1 cellular context compared by ENCODE assay signal in genomic region chr11:8988329-8989234, GRCh38.
TF ChIP-seq lines count a peak whose summit lies in the region.

No MANE protein-coding gene starts in this region.

TF ChIP-seq in K562, 482 proteins besides CTCF, POLR2A, EP300 and RAD21 (continued from another document and continues in another):
- TF ChIP-seq, protein P1, sequence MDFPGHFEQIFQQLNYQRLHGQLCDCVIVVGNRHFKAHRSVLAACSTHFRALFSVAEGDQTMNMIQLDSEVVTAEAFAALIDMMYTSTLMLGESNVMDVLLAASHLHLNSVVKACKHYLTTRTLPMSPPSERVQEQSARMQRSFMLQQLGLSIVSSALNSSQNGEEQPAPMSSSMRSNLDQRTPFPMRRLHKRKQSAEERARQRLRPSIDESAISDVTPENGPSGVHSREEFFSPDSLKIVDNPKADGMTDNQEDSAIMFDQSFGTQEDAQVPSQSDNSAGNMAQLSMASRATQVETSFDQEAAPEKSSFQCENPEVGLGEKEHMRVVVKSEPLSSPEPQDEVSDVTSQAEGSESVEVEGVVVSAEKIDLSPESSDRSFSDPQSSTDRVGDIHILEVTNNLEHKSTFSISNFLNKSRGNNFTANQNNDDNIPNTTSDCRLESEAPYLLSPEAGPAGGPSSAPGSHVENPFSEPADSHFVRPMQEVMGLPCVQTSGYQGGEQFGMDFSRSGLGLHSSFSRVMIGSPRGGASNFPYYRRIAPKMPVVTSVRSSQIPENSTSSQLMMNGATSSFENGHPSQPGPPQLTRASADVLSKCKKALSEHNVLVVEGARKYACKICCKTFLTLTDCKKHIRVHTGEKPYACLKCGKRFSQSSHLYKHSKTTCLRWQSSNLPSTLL (IDR thresholded peaks at IDR 0.05), result no peak
- TF ChIP-seq ATF2 (CRISPR knock-in tag; IDR thresholded peaks at IDR 0.05), result no peak
- TF ChIP-seq ZNF324 (CRISPR knock-in tag; IDR thresholded peaks at IDR 0.05), result no peak
- no peak for TF ChIP-seq CEBPB (tag; IDR thresholded peaks at IDR 0.05)
- 0 out of 4 replicates have a peak, but pooled peaks of 1 of the 2 experiments have one; percentile 35 for TF ChIP-seq ARNT (IDR thresholded peaks at IDR 0.05)
- TF ChIP-seq DMBX1 (CRISPR knock-in tag; IDR thresholded peaks at IDR 0.05; ENCODE audit: borderline replicate concordance), result 0 out of 2 replicates have a peak, but pooled peaks have one; percentile 51
- no peak for TF ChIP-seq EHMT2 (IDR thresholded peaks at IDR 0.05)
- TF ChIP-seq ZNF253 (CRISPR knock-in tag; conservative IDR thresholded peaks at IDR 0.05), result no peak
- peak; percentile 50 for TF ChIP-seq CHD1 (IDR thresholded peaks at IDR 0.05; ENCODE audit: low read length)
- peak; percentile 58; the same call in 1 of the 2 replicates for TF ChIP-seq RNF2 (IDR thresholded peaks at IDR 0.05)
- TF ChIP-seq HDAC1 (IDR thresholded peaks at IDR 0.05), result peak in 1 of 2 experiments; percentile 79; a peak in 1 of 4 replicates
- no peak for TF ChIP-seq ZKSCAN8 (CRISPR knock-in tag; IDR thresholded peaks at IDR 0.05)
- TF ChIP-seq ARID2 (IDR thresholded peaks at IDR 0.05), result no peak
- TF ChIP-seq NBN (IDR thresholded peaks at IDR 0.05; ENCODE audit: low read depth), result peak; percentile 35; the same call in 1 of the 2 replicates
- no peak for TF ChIP-seq SRSF3 (IDR thresholded peaks at IDR 0.05; ENCODE audit: insufficient read depth, low read length)
- TF ChIP-seq NRF1 (conservative IDR thresholded peaks at IDR 0.05 in 1 of 2, IDR thresholded peaks at IDR 0.05 in 1 of 2), result peak; percentile 43 to 58
- TF ChIP-seq, protein P2, sequence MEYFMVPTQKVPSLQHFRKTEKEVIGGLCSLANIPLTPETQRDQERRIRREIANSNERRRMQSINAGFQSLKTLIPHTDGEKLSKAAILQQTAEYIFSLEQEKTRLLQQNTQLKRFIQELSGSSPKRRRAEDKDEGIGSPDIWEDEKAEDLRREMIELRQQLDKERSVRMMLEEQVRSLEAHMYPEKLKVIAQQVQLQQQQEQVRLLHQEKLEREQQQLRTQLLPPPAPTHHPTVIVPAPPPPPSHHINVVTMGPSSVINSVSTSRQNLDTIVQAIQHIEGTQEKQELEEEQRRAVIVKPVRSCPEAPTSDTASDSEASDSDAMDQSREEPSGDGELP (CRISPR knock-in tag; IDR thresholded peaks at IDR 0.05; ENCODE audit: borderline replicate concordance), result 0 out of 2 replicates have a peak, but pooled peaks have one; percentile 19
- TF ChIP-seq LEF1 (IDR thresholded peaks at IDR 0.05), result peak; percentile 81
- TF ChIP-seq, protein P3, sequence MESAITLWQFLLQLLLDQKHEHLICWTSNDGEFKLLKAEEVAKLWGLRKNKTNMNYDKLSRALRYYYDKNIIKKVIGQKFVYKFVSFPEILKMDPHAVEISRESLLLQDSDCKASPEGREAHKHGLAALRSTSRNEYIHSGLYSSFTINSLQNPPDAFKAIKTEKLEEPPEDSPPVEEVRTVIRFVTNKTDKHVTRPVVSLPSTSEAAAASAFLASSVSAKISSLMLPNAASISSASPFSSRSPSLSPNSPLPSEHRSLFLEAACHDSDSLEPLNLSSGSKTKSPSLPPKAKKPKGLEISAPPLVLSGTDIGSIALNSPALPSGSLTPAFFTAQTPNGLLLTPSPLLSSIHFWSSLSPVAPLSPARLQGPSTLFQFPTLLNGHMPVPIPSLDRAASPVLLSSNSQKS (CRISPR knock-in tag; IDR thresholded peaks at IDR 0.05), result 0 out of 2 replicates have a peak, but pooled peaks have one; percentile 33
- TF ChIP-seq POLR2B (IDR thresholded peaks at IDR 0.05; ENCODE audit: low read depth, partially characterized antibody), result no peak
- 0 out of 2 replicates have a peak, but pooled peaks have one; percentile 30 for TF ChIP-seq MEF2D (tag; conservative IDR thresholded peaks at IDR 0.05; ENCODE audit: low read depth)
- TF ChIP-seq HMG20B (CRISPR knock-in tag; IDR thresholded peaks at IDR 0.05), result no peak
- no peak for TF ChIP-seq USF2 (CRISPR knock-in tag; IDR thresholded peaks at IDR 0.05)
- TF ChIP-seq ZNF696 (CRISPR knock-in tag; conservative IDR thresholded peaks at IDR 0.05), result no peak
- peak; percentile 50 for TF ChIP-seq SMAD1 (IDR thresholded peaks at IDR 0.05; ENCODE audit: low read depth, low read length, partially characterized antibody)
- TF ChIP-seq TFE3 (CRISPR knock-in tag; IDR thresholded peaks at IDR 0.05), result no peak
- TF ChIP-seq NELFE (IDR thresholded peaks at IDR 0.05; ENCODE audit: insufficient read depth, insufficient read length), result no peak
- no peak for TF ChIP-seq SETDB1 (IDR thresholded peaks at IDR 0.05; ENCODE audit: low read length)
- no peak for TF ChIP-seq SMARCA5 (IDR thresholded peaks at IDR 0.05)
- no peak for TF ChIP-seq ZNF586 (CRISPR knock-in tag; conservative IDR thresholded peaks at IDR 0.05)
- no peak for TF ChIP-seq DACH1 (IDR thresholded peaks at IDR 0.05; ENCODE audit: partially characterized antibody)
- TF ChIP-seq, protein P4, sequence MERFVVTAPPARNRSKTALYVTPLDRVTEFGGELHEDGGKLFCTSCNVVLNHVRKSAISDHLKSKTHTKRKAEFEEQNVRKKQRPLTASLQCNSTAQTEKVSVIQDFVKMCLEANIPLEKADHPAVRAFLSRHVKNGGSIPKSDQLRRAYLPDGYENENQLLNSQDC (CRISPR knock-in tag; IDR thresholded peaks at IDR 0.05), result no peak
- TF ChIP-seq MNT (conservative IDR thresholded peaks at IDR 0.05), result peak in 1 of 2 experiments; percentile 49; a peak in 1 of 4 replicates
- TF ChIP-seq RBM15 (IDR thresholded peaks at IDR 0.05; ENCODE audit: insufficient read depth, low read length), result no peak
- peak; percentile 68; the same call in 1 of the 2 replicates for TF ChIP-seq L3MBTL2 (IDR thresholded peaks at IDR 0.05)
- peak; percentile 88 for TF ChIP-seq MTA2 (IDR thresholded peaks at IDR 0.05; ENCODE audit: low read depth)
- TF ChIP-seq CXXC5 (CRISPR knock-in tag; IDR thresholded peaks at IDR 0.05), result no peak
- TF ChIP-seq PRMT5 (CRISPR knock-in tag; IDR thresholded peaks at IDR 0.05), result no peak
- TF ChIP-seq, protein P5, sequence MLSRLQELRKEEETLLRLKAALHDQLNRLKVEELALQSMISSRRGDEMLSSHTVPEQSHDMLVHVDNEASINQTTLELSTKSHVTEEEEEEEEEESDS (CRISPR knock-in tag; IDR thresholded peaks at IDR 0.05), result no peak
- TF ChIP-seq, protein P6, sequence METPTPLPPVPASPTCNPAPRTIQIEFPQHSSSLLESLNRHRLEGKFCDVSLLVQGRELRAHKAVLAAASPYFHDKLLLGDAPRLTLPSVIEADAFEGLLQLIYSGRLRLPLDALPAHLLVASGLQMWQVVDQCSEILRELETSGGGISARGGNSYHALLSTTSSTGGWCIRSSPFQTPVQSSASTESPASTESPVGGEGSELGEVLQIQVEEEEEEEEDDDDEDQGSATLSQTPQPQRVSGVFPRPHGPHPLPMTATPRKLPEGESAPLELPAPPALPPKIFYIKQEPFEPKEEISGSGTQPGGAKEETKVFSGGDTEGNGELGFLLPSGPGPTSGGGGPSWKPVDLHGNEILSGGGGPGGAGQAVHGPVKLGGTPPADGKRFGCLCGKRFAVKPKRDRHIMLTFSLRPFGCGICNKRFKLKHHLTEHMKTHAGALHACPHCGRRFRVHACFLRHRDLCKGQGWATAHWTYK (CRISPR knock-in tag; IDR thresholded peaks at IDR 0.05), result peak; percentile 95
- no peak for TF ChIP-seq POLR3G (IDR thresholded peaks at IDR 0.05; ENCODE audit: extremely low read depth, insufficient read length, insufficient replicate concordance)
- no peak; a peak in 1 of 4 replicates for TF ChIP-seq FOXK2 (conservative IDR thresholded peaks at IDR 0.05 in 1 of 2, IDR thresholded peaks at IDR 0.05 in 1 of 2; ENCODE audit: low read depth in 2 of 2)
- no peak for TF ChIP-seq ELF1 (tag; IDR thresholded peaks at IDR 0.05)
- no peak for TF ChIP-seq CBFB (CRISPR knock-in tag; IDR thresholded peaks at IDR 0.05)
- peak; percentile 95 for TF ChIP-seq SMARCB1 (IDR thresholded peaks at IDR 0.05; ENCODE audit: insufficient read length, low read depth)
- no peak for TF ChIP-seq NR2F6 (CRISPR knock-in tag; IDR thresholded peaks at IDR 0.05)
- TF ChIP-seq C11orf30 (IDR thresholded peaks at IDR 0.05; ENCODE audit: low read depth), result peak; percentile 64
- TF ChIP-seq ZNF431 (CRISPR knock-in tag; IDR thresholded peaks at IDR 0.05), result 0 out of 2 replicates have a peak, but pooled peaks have one; percentile 24
- TF ChIP-seq TCF15 (CRISPR knock-in tag; IDR thresholded peaks at IDR 0.05), result no peak
- no peak for TF ChIP-seq SIN3A (IDR thresholded peaks at IDR 0.05; ENCODE audit: borderline replicate concordance in 2 of 2, control insufficient read depth in 1 of 2, low read depth in 2 of 2, low read length in 2 of 2)
- TF ChIP-seq NFIC (IDR thresholded peaks at IDR 0.05), result peak; percentile 69
- no peak for TF ChIP-seq NFIX (CRISPR knock-in tag; IDR thresholded peaks at IDR 0.05; ENCODE audit: low read depth)
- peak; percentile 96 for TF ChIP-seq JUN (IDR thresholded peaks at IDR 0.05; ENCODE audit: borderline replicate concordance, low read depth, low read length)
- no peak; the same call in 1 of the 2 replicates for TF ChIP-seq JUN (CRISPR knock-in tag; IDR thresholded peaks at IDR 0.05; ENCODE audit: borderline replicate concordance)
- no peak for TF ChIP-seq FOXA1 (IDR thresholded peaks at IDR 0.05; ENCODE audit: borderline replicate concordance)
- TF ChIP-seq, protein P7, sequence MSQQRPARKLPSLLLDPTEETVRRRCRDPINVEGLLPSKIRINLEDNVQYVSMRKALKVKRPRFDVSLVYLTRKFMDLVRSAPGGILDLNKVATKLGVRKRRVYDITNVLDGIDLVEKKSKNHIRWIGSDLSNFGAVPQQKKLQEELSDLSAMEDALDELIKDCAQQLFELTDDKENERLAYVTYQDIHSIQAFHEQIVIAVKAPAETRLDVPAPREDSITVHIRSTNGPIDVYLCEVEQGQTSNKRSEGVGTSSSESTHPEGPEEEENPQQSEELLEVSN (IDR thresholded peaks at IDR 0.05; ENCODE audit: borderline replicate concordance in 1 of 2, extremely low read depth in 1 of 2, insufficient read depth in 1 of 2, insufficient read length in 1 of 2, low read depth in 1 of 2, low read length in 1 of 2, poor library complexity in 1 of 2, severe bottlenecking in 1 of 2), result no peak
- peak; percentile 74; the same call in 1 of the 2 replicates for TF ChIP-seq XRCC5 (IDR thresholded peaks at IDR 0.05; ENCODE audit: low read depth, low read length)
- TF ChIP-seq TEAD2 (tag; IDR thresholded peaks at IDR 0.05), result no peak
- TF ChIP-seq GTF2F1 (IDR thresholded peaks at IDR 0.05; ENCODE audit: low read depth, low read length), result no peak
- 0 out of 2 replicates have a peak, but pooled peaks have one; percentile 57 for TF ChIP-seq MBD2 (IDR thresholded peaks at IDR 0.05; ENCODE audit: borderline replicate concordance, low read depth)
- no peak for TF ChIP-seq IFI16 (CRISPR knock-in tag; IDR thresholded peaks at IDR 0.05)
- peak; percentile 60 for TF ChIP-seq NFE2 (IDR thresholded peaks at IDR 0.05; ENCODE audit: low read depth)
- peak; percentile 81 for TF ChIP-seq HMBOX1 (IDR thresholded peaks at IDR 0.05)
- no peak for TF ChIP-seq HLTF (IDR thresholded peaks at IDR 0.05)
- no peak for TF ChIP-seq NFRKB (IDR thresholded peaks at IDR 0.05; ENCODE audit: low read depth)
